ENCODE assay signal across 1 cellular context in the genomic region with DNA sequence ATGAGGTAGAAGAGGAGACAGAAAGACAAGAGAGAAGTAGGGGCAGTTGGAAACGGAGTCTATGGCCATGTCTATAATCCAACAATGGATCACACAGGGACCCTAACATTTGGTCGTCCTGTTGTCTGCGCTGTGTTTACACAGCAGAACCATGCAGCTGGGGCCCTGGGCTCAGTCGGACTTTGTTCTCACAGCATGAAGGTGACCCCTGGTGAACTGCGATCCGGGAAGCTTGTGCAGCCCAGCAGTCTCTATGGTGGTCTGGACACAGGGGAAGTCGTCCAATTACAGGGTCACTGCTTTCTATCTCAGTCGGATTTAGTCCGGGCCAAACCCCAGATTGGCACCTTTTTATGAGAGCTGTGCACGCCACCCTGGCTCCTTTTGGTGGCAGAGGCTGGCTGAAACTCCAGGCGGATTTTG.
TF ChIP-seq lines count a peak whose summit lies in the region.

No MANE protein-coding gene starts in this region.

TF ChIP-seq in H1, 55 proteins besides CTCF, POLR2A, EP300 and RAD21:
- TF ChIP-seq KDM5A (IDR thresholded peaks at IDR 0.05; ENCODE audit: low read length), result no peak
- peak; percentile 48 for TF ChIP-seq SUZ12 (IDR thresholded peaks at IDR 0.05; ENCODE audit: low read length)
- no peak for TF ChIP-seq FOSL1 (IDR thresholded peaks at IDR 0.05; ENCODE audit: insufficient read depth, low read depth, low read length)
- TF ChIP-seq JUND (IDR thresholded peaks at IDR 0.05; ENCODE audit: low read length), result no peak
- no peak for TF ChIP-seq POLR2AphosphoS5 (IDR thresholded peaks at IDR 0.05; ENCODE audit: low read depth, low read length)
- TF ChIP-seq CREB1 (IDR thresholded peaks at IDR 0.05), result no peak
- TF ChIP-seq CHD1 (IDR thresholded peaks at IDR 0.05; ENCODE audit: low read depth, low read length), result no peak
- peak; percentile 39 for TF ChIP-seq EZH2 (IDR thresholded peaks at IDR 0.05; ENCODE audit: low read depth, low read length, severe bottlenecking)
